In the genomic region with DNA sequence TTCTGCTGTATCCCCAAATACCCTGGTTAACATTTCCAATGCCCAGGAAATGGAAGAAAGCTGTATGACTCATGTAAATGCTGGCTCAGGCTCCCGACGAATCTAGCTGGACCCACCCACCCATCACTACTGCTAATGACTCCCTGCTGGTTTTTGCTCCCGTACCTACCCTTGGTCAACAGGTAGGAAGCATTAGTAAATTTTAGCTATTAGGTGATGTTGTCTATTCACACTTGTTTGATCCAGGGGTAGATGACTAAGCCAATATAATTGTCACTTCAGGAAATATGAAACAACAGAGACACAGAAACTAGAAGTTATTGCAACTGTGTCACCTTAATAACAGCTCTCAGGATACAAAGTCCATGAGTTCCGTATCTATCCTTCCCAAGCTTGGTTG, we compare ENCODE assay signal across 22 cellular contexts.
DNase-seq lines count a peak whose midpoint lies in the region; ATAC-seq, FAIRE-seq and TF ChIP-seq lines count a peak whose summit lies in the region.
"Had no signal": no experiment of that assay in that cellular context is flagged by ENCODE, and none has a peak within 500 bp of the region (broad histone marks: within the 10 kb centered on the region; RNA-seq: fewer than 3 reads in every experiment).

No MANE protein-coding gene starts in this region.

- intact Hi-C loops in natural killer cell (cut with micrococcal nuclease): no loop called here

- no peak overlapping the region for H3K27ac Mint-ChIP-seq in natural killer cell
- H3K27ac Mint-ChIP-seq: activated T-cell treated with anti-CD3 and anti-CD28 coated beads, Interleukin-2, amount 50 U/mL, for 72 hours; CD8-positive, alpha-beta T cell; stimulated activated naive B cell treated with anti-CD40 and anti-IgM and Interleukin-4, amounts not matched to agents 10 μg/mL and 1 μg/mL and 100 μg/mL, for 72 hours; T-helper 2 cell treated with Interferon-gamma antibody and Interleukin-4, amounts not matched to agents 5 μg/mL and 100 μg/mL, for 36 hours had no signal

- H3K4me2 ChIP-seq in fibroblast of lung (ENCODE audit: extremely low read depth, insufficient read depth, low read length): no peak overlapping the region

- no peaks in the 10 kb centered on the region for H3K36me3 Mint-ChIP-seq in natural killer cell
- H3K36me3 Mint-ChIP-seq: CD8-positive, alpha-beta T cell; stimulated activated naive B cell treated with anti-CD40 and anti-IgM and Interleukin-4, amounts not matched to agents 10 μg/mL and 1 μg/mL and 100 μg/mL, for 72 hours had no signal

- TF ChIP-seq POLR2A in H54 (IDR thresholded peaks at IDR 0.05; ENCODE audit: low read depth, low read length): no peak

- H3K9me3 ChIP-seq in fibroblast of lung (ENCODE audit: control insufficient read depth, insufficient read depth, low read depth, low read length): no peaks in the 10 kb centered on the region
- H3K9me3 ChIP-seq: right lobe of liver had no signal

- H4K20me1 ChIP-seq in fibroblast of lung (ENCODE audit: control insufficient read depth, extremely low read depth, insufficient read depth, low read length): no peaks in the 10 kb centered on the region

- ATAC-seq in natural killer cell: no peak
- ATAC-seq: activated T-cell treated with anti-CD3 and anti-CD28 coated beads, Interleukin-2, amount 50 U/mL, for 72 hours; CD8-positive, alpha-beta T cell; HepG2; left cardiac atrium; right lobe of liver; stimulated activated naive B cell treated with anti-CD40 and anti-IgM and Interleukin-4, amounts not matched to agents 10 μg/mL and 1 μg/mL and 100 μg/mL, for 72 hours had no signal

- DNase-seq in H54 (ENCODE audit: insufficient read length, low spot score) (no peak), RPMI7951 (ENCODE audit: low read depth) (peak; percentile 58), fibroblast of lung (ENCODE audit: low read depth in 2 of 2) (peak; percentile 65 to 67), renal cortical epithelial cell (ENCODE audit: low read depth) (peak; percentile 57), GM10266 (ENCODE audit: extremely low spot score) (no peak), natural killer cell (no peak), hippocampal formation (lab: John Stamatoyannopoulos, UW) (no peak)
- DNase-seq: activated T-cell treated with anti-CD3 and anti-CD28 coated beads, Interleukin-2, amount 50 U/mL, for 72 hours; aorta; CD8-positive, alpha-beta T cell; effector CD4-positive, alpha-beta T cell; GF-D8; glutamatergic neuron; left cardiac atrium; NCI-H510A treated with DMSO at 0.1 percent for 48 hours; right lobe of liver; RPMI8226; stimulated activated naive B cell treated with anti-CD40 and anti-IgM and Interleukin-4, amounts not matched to agents 10 μg/mL and 1 μg/mL and 100 μg/mL, for 72 hours had no signal

- H3K4me3 ChIP-seq in fibroblast of lung (replicated peaks in 1 of 4; ENCODE audit: control extremely low read depth in 1 of 4, insufficient read depth in 1 of 4, low read depth in 3 of 4, low read length in 4 of 4): no peak overlapping the region
- H3K4me3 ChIP-seq: right lobe of liver had no signal

- TF ChIP-seq CTCF in fibroblast of lung (conservative IDR thresholded peaks at IDR 0.05 in 1 of 2, IDR thresholded peaks at IDR 0.05 in 1 of 2; ENCODE audit: low read depth in 1 of 2, low read length in 2 of 2) (no peak), GM10266 (IDR thresholded peaks at IDR 0.05; ENCODE audit: control insufficient read depth, insufficient read depth, low read depth, missing control alignments) (no peak), natural killer cell (IDR thresholded peaks at IDR 0.05) (no peak)

- H3K4me1 ChIP-seq in fibroblast of lung (ENCODE audit: control insufficient read depth, extremely low read depth, insufficient read depth, low read length): peaks cover 36% of the 10 kb centered on the region
- H3K4me1 ChIP-seq: right lobe of liver had no signal

- H2AFZ ChIP-seq in fibroblast of lung (ENCODE audit: low read length): no peak overlapping the region

- H3K79me2 ChIP-seq in fibroblast of lung (ENCODE audit: control insufficient read depth, insufficient read depth, low read length): peaks cover 10% of the 10 kb centered on the region

- no peak overlapping the region for H3K27ac ChIP-seq in fibroblast of lung (ENCODE audit: insufficient read depth, low read length)
- H3K27ac ChIP-seq: right lobe of liver had no signal

- H3K36me3 ChIP-seq in fibroblast of lung (ENCODE audit: control insufficient read depth, insufficient read depth, low read length): peaks cover 3% of the 10 kb centered on the region
- H3K36me3 ChIP-seq: right lobe of liver had no signal

- FAIRE-seq in H54 (lab: Jason Lieb, UNC): peak; percentile 69
- FAIRE-seq: GM19239, HepG2 had no signal

- H3K9me3 Mint-ChIP-seq in natural killer cell: no peaks in the 10 kb centered on the region
- H3K9me3 Mint-ChIP-seq: activated T-cell treated with anti-CD3 and anti-CD28 coated beads, Interleukin-2, amount 50 U/mL, for 72 hours; CD8-positive, alpha-beta T cell; nephron; stimulated activated naive B cell treated with anti-CD40 and anti-IgM and Interleukin-4, amounts not matched to agents 10 μg/mL and 1 μg/mL and 100 μg/mL, for 72 hours; T-helper 2 cell treated with Interferon-gamma antibody and Interleukin-4, amounts not matched to agents 5 μg/mL and 100 μg/mL, for 36 hours had no signal

- H3K27me3 ChIP-seq in fibroblast of lung (ENCODE audit: control insufficient read depth, insufficient read depth, low read length): no peaks in the 10 kb centered on the region
- H3K27me3 ChIP-seq: right lobe of liver had no signal

- H3K4me1 Mint-ChIP-seq in natural killer cell: no peaks in the 10 kb centered on the region
- H3K4me1 Mint-ChIP-seq: stimulated activated naive B cell treated with anti-CD40 and anti-IgM and Interleukin-4, amounts not matched to agents 10 μg/mL and 1 μg/mL and 100 μg/mL, for 72 hours had no signal

- H3K27me3 Mint-ChIP-seq in natural killer cell (ENCODE audit: low read depth in 2 of 2): peaks cover 0 to 6% of the 10 kb centered on the region in 2 donors

- H3K4me3 Mint-ChIP-seq in natural killer cell: no peak overlapping the region
- H3K4me3 Mint-ChIP-seq: activated T-cell treated with anti-CD3 and anti-CD28 coated beads, Interleukin-2, amount 50 U/mL, for 72 hours; CD8-positive, alpha-beta T cell; nephron; stimulated activated naive B cell treated with anti-CD40 and anti-IgM and Interleukin-4, amounts not matched to agents 10 μg/mL and 1 μg/mL and 100 μg/mL, for 72 hours; T-helper 2 cell treated with Interferon-gamma antibody and Interleukin-4, amounts not matched to agents 5 μg/mL and 100 μg/mL, for 36 hours had no signal

- no peak overlapping the region for H3K9ac ChIP-seq in fibroblast of lung (ENCODE audit: insufficient read depth, low read length)

Comparison
In these comparisons a context has a peak if more than half of its experiments do, and no peak if none do; other contexts are left out.
1. DNase-seq: peak in RPMI7951 (single experiment), fibroblast of lung (2 of 2) and renal cortical epithelial cell (single experiment); none in H54 (single experiment), GM10266 (single experiment), natural killer cell (single experiment) and hippocampal formation (0 of 2).